Comparison of ENCODE assay signal across 18 cellular contexts in the genomic region with DNA sequence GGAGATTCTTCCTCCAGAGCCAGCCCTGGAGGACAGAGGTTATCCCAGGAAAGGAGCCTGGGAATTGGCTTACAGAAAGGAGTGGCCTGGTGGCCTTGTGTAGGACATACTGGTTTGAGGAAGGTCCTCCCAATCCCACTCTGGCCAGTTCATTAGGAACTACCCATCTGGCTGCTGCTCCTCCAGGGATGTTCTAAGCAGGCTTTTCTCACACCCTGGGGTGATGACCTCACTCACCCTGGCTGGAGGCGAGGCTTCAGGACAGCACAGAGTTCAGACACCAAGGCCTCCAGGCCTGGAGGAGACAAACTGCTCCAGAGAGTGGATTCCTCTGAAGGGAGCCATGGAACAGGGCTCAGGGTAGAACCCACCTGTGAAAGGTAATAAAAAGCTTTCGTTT. TPM values are rescaled to one million over a fixed set of nuclear protein-coding genes. Genes with fewer than 3 reads are reported as not detected.
DNase-seq lines count a peak whose midpoint lies in the region; ATAC-seq, FAIRE-seq and TF ChIP-seq lines count a peak whose summit lies in the region.
"Had no signal": no experiment of that assay in that cellular context is flagged by ENCODE, and none has a peak within 500 bp of the region (broad histone marks: within the 10 kb centered on the region; RNA-seq: fewer than 3 reads in every experiment).

No MANE protein-coding gene starts in this region.

- H3K27ac Mint-ChIP-seq in type B pancreatic cell: no peak overlapping the region
- H3K27ac Mint-ChIP-seq: HFFc6 had no signal

- TF ChIP-seq POLR2A in HepG2 (IDR thresholded peaks at IDR 0.05; ENCODE audit: insufficient read depth in 1 of 2, low read depth in 2 of 2, low read length in 2 of 2): no peak

- no peaks in the 10 kb centered on the region for H3K36me3 ChIP-seq in HepG2 (replicated peaks in 1 of 2; ENCODE audit: control insufficient read depth in 1 of 2, insufficient read depth in 2 of 2, low read length in 2 of 2)

- TF ChIP-seq EP300 in HepG2 (IDR thresholded peaks at IDR 0.05; ENCODE audit: low read depth in 2 of 2, low read length in 2 of 2) (no peak), HepG2 (CRISPR knock-in tag; IDR thresholded peaks at IDR 0.05; ENCODE audit: borderline replicate concordance) (no peak)

- no peaks in the 10 kb centered on the region for H3K9me3 Mint-ChIP-seq in type B pancreatic cell
- H3K9me3 Mint-ChIP-seq: HFFc6 had no signal

- no peak for TF ChIP-seq RAD21 in HepG2 (CRISPR knock-in tag; IDR thresholded peaks at IDR 0.05)

- H3K4me3 ChIP-seq in HepG2 (replicated peaks in 1 of 3; ENCODE audit: insufficient read depth in 1 of 3, low read depth in 2 of 3, low read length in 3 of 3): no peak overlapping the region
- H3K4me3 ChIP-seq: BLaER1 had no signal

- peak; percentile 41 for ATAC-seq in HepG2
- no peak for ATAC-seq in omental fat pad (ENCODE audit: low FRiP score)

- TF ChIP-seq CTCF in HepG2 (CRISPR knock-in tag; IDR thresholded peaks at IDR 0.05) (no peak), omental fat pad (IDR thresholded peaks at IDR 0.05) (no peak), type B pancreatic cell (conservative IDR thresholded peaks at IDR 0.05) (no peak)

- no peaks in the 10 kb centered on the region for H4K20me1 ChIP-seq in HepG2 (ENCODE audit: insufficient read depth, low read length)

- 63% methylated on average over 1 of the region's 2 CpGs for WGBS in HepG2 (ENCODE audit: low lambda C conversion rate)

- H3K4me2 ChIP-seq in HepG2 (ENCODE audit: low read depth, low read length): peak overlapping the region; percentile 26; the same call in 1 of the 2 replicates
- H3K4me2 ChIP-seq: BLaER1 had no signal

- DNase-seq in HepG2 (ENCODE audit: low spot score): no peak
- DNase-seq in omental fat pad (ENCODE audit: low spot score): no peak
- no peak for DNase-seq in type B pancreatic cell (ENCODE audit: extremely low spot score, unreplicated experiment)
- no peak for DNase-seq in DMS153 (lab: John Stamatoyannopoulos, UW)
- DNase-seq: AML-193, Calu3, DMS 273 treated with DMSO at 0.1 percent for 48 hours, DMS79, HCEC 1CT, HFFc6, Kasumi-1, KBM-7 had no signal

- BruUV-seq in HepG2 (replicated peaks; lab: Mats Ljungman, UMichigan): no TSS peak

- H3K4me1 ChIP-seq in HepG2 (ENCODE audit: insufficient read depth, low read length): peaks cover 47% of the 10 kb centered on the region

- no peak overlapping the region for H3K4me3 Mint-ChIP-seq in type B pancreatic cell
- H3K4me3 Mint-ChIP-seq: HFFc6 had no signal

- H3K27me3 Mint-ChIP-seq in type B pancreatic cell: no peaks in the 10 kb centered on the region

- no peak for FAIRE-seq in HepG2 (lab: Jason Lieb, UNC)
- FAIRE-seq: G401.6, GM12891 had no signal

- no peaks in the 10 kb centered on the region for H3K27me3 ChIP-seq in HepG2 (ENCODE audit: control insufficient read depth in 1 of 2, insufficient read depth in 2 of 2, low read length in 2 of 2)
- H3K27me3 ChIP-seq: BLaER1 had no signal

- no peaks in the 10 kb centered on the region for H3K79me2 ChIP-seq in HepG2 (ENCODE audit: insufficient read depth, low read length)

- 0 out of 2 replicates have a peak overlapping the region, but pooled peaks have one; percentile 13 for H3K9ac ChIP-seq in HepG2 (ENCODE audit: insufficient read depth, low read depth, low read length)
- H3K9ac ChIP-seq: BLaER1 had no signal

- POLR2A ChIA-PET in HepG2 (lab: Yijun Ruan, JAX): interaction anchor here (1.0 to 3.4 kb wide), 10 partner anchors 8 to 84 kb away, joined by 3 to 38 read pairs (median 8); a partner anchor contains a TSS

- peaks cover 3% of the 10 kb centered on the region for H3K36me3 Mint-ChIP-seq in type B pancreatic cell

- H3K4me1 Mint-ChIP-seq in type B pancreatic cell (ENCODE audit: unreplicated experiment): no peaks in the 10 kb centered on the region

- in situ Hi-C loops in HepG2 (cut with HindIII; ENCODE audit: extremely low pct_ligation_motif_present, low pct_unique_long_range_greater_than_20kb): no loop called here

- intact Hi-C loops in HepG2 (cut with micrococcal nuclease; ENCODE audit: unreplicated experiment): no loop called here

- CTCF ChIA-PET in HepG2 (lab: Yijun Ruan, JAX; ENCODE audit: low intra/inter-chr PET ratio, low total read pairs): no interaction called here

- H3K9me3 ChIP-seq in HepG2 (ENCODE audit: low read length): no peaks in the 10 kb centered on the region
- H3K9me3 ChIP-seq: BLaER1 had no signal

- H3K27ac ChIP-seq in angular gyrus (ENCODE audit: low read depth, low read length) (peak overlapping the region; percentile 72), HepG2 (ENCODE audit: extremely low read length, insufficient read depth, low read length) (peak overlapping the region; percentile 53)
- H3K27ac ChIP-seq: BLaER1, HL-60 had no signal

- H2AFZ ChIP-seq in HepG2 (ENCODE audit: low read length): no peak overlapping the region

RNA-seq across cellular contexts. Expression of a gene that starts 8.9 kb away (rescaled TPM):
- total RNA-seq in HepG2 (2016; rRNA removed; fragmentation: Illumina TruSeq; extraction: Trizol) (7.0 and 7.3 TPM in 2 replicates), omental fat pad (1 to 10 TPM in 2 of 4 donors, under 1 TPM in 1, not detected in 1; 0.84 to 1.1 (median 1.0) TPM), type B pancreatic cell (ENCODE audit: low replicate concordance) (0.26 and 0.39 TPM in 2 replicates)
- 3.1 and 3.3 TPM in 2 replicates for total RNA-seq in HepG2 (2016; cell fraction: cytosol; rRNA removed; fragmentation: Illumina TruSeq; extraction: Trizol; ENCODE audit: low read depth)
- 6.8 and 9.0 TPM in 2 replicates for total RNA-seq in HepG2 (2016; cell fraction: insoluble cytoplasmic fraction; rRNA removed; fragmentation: Illumina TruSeq; extraction: Trizol)
- 3.4 and 3.5 TPM in 2 replicates for total RNA-seq in HepG2 (2016; cell fraction: membrane; rRNA removed; fragmentation: Illumina TruSeq; extraction: Trizol)
- total RNA-seq in HepG2 (2016; cell fraction: nucleus; rRNA removed; fragmentation: Illumina TruSeq; extraction: Trizol): 3.4 and 3.9 TPM in 2 replicates
- polyA plus RNA-seq in HepG2 (2011; rRNA removed): 2.8 and 3.8 TPM in 2 replicates
- 4.4 and 5.1 TPM in 2 replicates for polyA plus RNA-seq in HepG2 (2011; cell fraction: cytosol; rRNA removed)
- 3.3 and 3.5 TPM in 2 replicates for polyA plus RNA-seq in HepG2 (2011; cell fraction: nucleus; rRNA removed)
- 1.8 and 3.1 TPM in 2 replicates for polyA plus RNA-seq in HepG2 (2012)
- polyA plus RNA-seq in HepG2 (2016; cell fraction: cytosol; fragmentation: Illumina TruSeq; extraction: Trizol; ENCODE audit: low read depth): 2.8 and 3.0 TPM in 2 replicates
- 7.2 and 7.5 TPM in 2 replicates for polyA plus RNA-seq in HepG2 (2016; cell fraction: insoluble cytoplasmic fraction; fragmentation: Illumina TruSeq; extraction: Trizol; ENCODE audit: low read depth)
- polyA plus RNA-seq in HepG2 (2016; cell fraction: membrane; fragmentation: Illumina TruSeq; extraction: Trizol; ENCODE audit: low read depth): 2.2 and 2.4 TPM in 2 replicates
- 6.3 and 6.4 TPM in 2 replicates for polyA plus RNA-seq in HepG2 (2016; cell fraction: nucleus; fragmentation: Illumina TruSeq; extraction: Trizol; ENCODE audit: insufficient read depth, low read depth)
- polyA minus RNA-seq in HepG2 (2011; rRNA and poly(A)+ RNA removed; ENCODE audit: low replicate concordance): 0.33 and 2.7 TPM in 2 replicates
- 0.79 and 1.4 TPM in 2 replicates for polyA minus RNA-seq in HepG2 (2011; cell fraction: cytosol; rRNA and poly(A)+ RNA removed)
- polyA minus RNA-seq in HepG2 (2011; cell fraction: nucleus; rRNA and poly(A)+ RNA removed): 0.52 and 0.62 TPM in 2 replicates
- total RNA-seq: H4 had no signal

RNA-seq across cellular contexts. Expression of a gene that starts 9.6 kb away (rescaled TPM):
- total RNA-seq in HepG2 (2016; rRNA removed; fragmentation: Illumina TruSeq; extraction: Trizol) (3.6 and 5.1 TPM in 2 replicates), omental fat pad (10 to 100 TPM in 3 of 4 donors, 1 to 10 TPM in 1; 5.0 to 22.1 (median 12.8) TPM), type B pancreatic cell (ENCODE audit: low replicate concordance) (34.4 and 35.9 TPM in 2 replicates)
- 0.61 and 1.2 TPM in 2 replicates for total RNA-seq in HepG2 (2016; cell fraction: cytosol; rRNA removed; fragmentation: Illumina TruSeq; extraction: Trizol; ENCODE audit: low read depth)
- 2.9 and 4.9 TPM in 2 replicates for total RNA-seq in HepG2 (2016; cell fraction: insoluble cytoplasmic fraction; rRNA removed; fragmentation: Illumina TruSeq; extraction: Trizol)
- 2.1 TPM in 2 replicates for total RNA-seq in HepG2 (2016; cell fraction: membrane; rRNA removed; fragmentation: Illumina TruSeq; extraction: Trizol)
- 5.5 and 5.6 TPM in 2 replicates for total RNA-seq in HepG2 (2016; cell fraction: nucleus; rRNA removed; fragmentation: Illumina TruSeq; extraction: Trizol)
- 6.7 and 8.5 TPM in 2 replicates for polyA plus RNA-seq in HepG2 (2011; rRNA removed)
- 5.0 and 6.5 TPM in 2 replicates for polyA plus RNA-seq in HepG2 (2011; cell fraction: cytosol; rRNA removed)
- polyA plus RNA-seq in HepG2 (2011; cell fraction: nucleus; rRNA removed): 46.4 and 54.7 TPM in 2 replicates
- 8.5 and 12.2 TPM in 2 replicates for polyA plus RNA-seq in HepG2 (2012)
- polyA plus RNA-seq in HepG2 (2016; cell fraction: cytosol; fragmentation: Illumina TruSeq; extraction: Trizol; ENCODE audit: low read depth): 0.38 and 0.54 TPM in 2 replicates
- polyA plus RNA-seq in HepG2 (2016; cell fraction: insoluble cytoplasmic fraction; fragmentation: Illumina TruSeq; extraction: Trizol; ENCODE audit: low read depth): 2.3 and 3.1 TPM in 2 replicates
- 1.00 and 1.0 TPM in 2 replicates for polyA plus RNA-seq in HepG2 (2016; cell fraction: membrane; fragmentation: Illumina TruSeq; extraction: Trizol; ENCODE audit: low read depth)
- polyA plus RNA-seq in HepG2 (2016; cell fraction: nucleus; fragmentation: Illumina TruSeq; extraction: Trizol; ENCODE audit: insufficient read depth, low read depth): 8.5 and 8.9 TPM in 2 replicates
- polyA minus RNA-seq in HepG2 (2011; rRNA and poly(A)+ RNA removed; ENCODE audit: low replicate concordance): 13.3 and 14.3 TPM in 2 replicates
- 4.7 and 7.1 TPM in 2 replicates for polyA minus RNA-seq in HepG2 (2011; cell fraction: cytosol; rRNA and poly(A)+ RNA removed)
- 7.8 and 8.2 TPM in 2 replicates for polyA minus RNA-seq in HepG2 (2011; cell fraction: nucleus; rRNA and poly(A)+ RNA removed)

RNA-seq across cellular contexts. Expression of a gene that starts 14.9 kb away (rescaled TPM):
- 55.6 and 60.4 TPM in 2 replicates for total RNA-seq in HepG2 (2016; rRNA removed; fragmentation: Illumina TruSeq; extraction: Trizol)
- total RNA-seq in HepG2 (2016; cell fraction: cytosol; rRNA removed; fragmentation: Illumina TruSeq; extraction: Trizol; ENCODE audit: low read depth): 8.7 and 10.0 TPM in 2 replicates
- 50.4 and 57.8 TPM in 2 replicates for total RNA-seq in HepG2 (2016; cell fraction: insoluble cytoplasmic fraction; rRNA removed; fragmentation: Illumina TruSeq; extraction: Trizol)
- total RNA-seq in HepG2 (2016; cell fraction: membrane; rRNA removed; fragmentation: Illumina TruSeq; extraction: Trizol): 26.0 and 26.2 TPM in 2 replicates
- total RNA-seq in HepG2 (2016; cell fraction: nucleus; rRNA removed; fragmentation: Illumina TruSeq; extraction: Trizol): 32.7 and 35.1 TPM in 2 replicates
- 39.4 and 53.7 TPM in 2 replicates for polyA plus RNA-seq in HepG2 (2011; rRNA removed)
- 41.3 and 44.3 TPM in 2 replicates for polyA plus RNA-seq in HepG2 (2011; cell fraction: cytosol; rRNA removed)
- polyA plus RNA-seq in HepG2 (2011; cell fraction: nucleus; rRNA removed): 50.5 and 51.8 TPM in 2 replicates
- polyA plus RNA-seq in HepG2 (2012): 34.9 and 36.8 TPM in 2 replicates
- polyA plus RNA-seq in HepG2 (2016; cell fraction: cytosol; fragmentation: Illumina TruSeq; extraction: Trizol; ENCODE audit: low read depth): 7.3 and 8.1 TPM in 2 replicates
- polyA plus RNA-seq in HepG2 (2016; cell fraction: insoluble cytoplasmic fraction; fragmentation: Illumina TruSeq; extraction: Trizol; ENCODE audit: low read depth): 57.4 and 66.7 TPM in 2 replicates
- polyA plus RNA-seq in HepG2 (2016; cell fraction: membrane; fragmentation: Illumina TruSeq; extraction: Trizol; ENCODE audit: low read depth): 15.9 and 19.4 TPM in 2 replicates
- polyA plus RNA-seq in HepG2 (2016; cell fraction: nucleus; fragmentation: Illumina TruSeq; extraction: Trizol; ENCODE audit: insufficient read depth, low read depth): 64.1 and 68.3 TPM in 2 replicates
- polyA minus RNA-seq in HepG2 (2011; rRNA and poly(A)+ RNA removed; ENCODE audit: low replicate concordance): 93.1 and 95.5 TPM in 2 replicates
- polyA minus RNA-seq in HepG2 (2011; cell fraction: cytosol; rRNA and poly(A)+ RNA removed): 33.1 and 38.4 TPM in 2 replicates
- polyA minus RNA-seq in HepG2 (2011; cell fraction: nucleus; rRNA and poly(A)+ RNA removed): 16.5 and 18.2 TPM in 2 replicates
- total RNA-seq in omental fat pad: 10 to 100 TPM; 18.0 to 41.5 (median 37.4) TPM
- total RNA-seq in type B pancreatic cell (ENCODE audit: low replicate concordance): 35.1 and 55.1 TPM in 2 replicates

RNA-seq across cellular contexts. Expression of a gene that starts 40.2 kb away (rescaled TPM):
- total RNA-seq in HepG2 (2016; rRNA removed; fragmentation: Illumina TruSeq; extraction: Trizol) (31.4 and 60.2 TPM in 2 replicates), omental fat pad (10 to 100 TPM; 28.4 to 43.7 (median 32.6) TPM), type B pancreatic cell (ENCODE audit: low replicate concordance) (37.9 and 57.6 TPM in 2 replicates)
- 25.4 and 31.7 TPM in 2 replicates for total RNA-seq in HepG2 (2016; cell fraction: cytosol; rRNA removed; fragmentation: Illumina TruSeq; extraction: Trizol; ENCODE audit: low read depth)
- 32.0 and 60.7 TPM in 2 replicates for total RNA-seq in HepG2 (2016; cell fraction: insoluble cytoplasmic fraction; rRNA removed; fragmentation: Illumina TruSeq; extraction: Trizol)
- total RNA-seq in HepG2 (2016; cell fraction: membrane; rRNA removed; fragmentation: Illumina TruSeq; extraction: Trizol): 38.9 and 45.0 TPM in 2 replicates
- total RNA-seq in HepG2 (2016; cell fraction: nucleus; rRNA removed; fragmentation: Illumina TruSeq; extraction: Trizol): 42.6 and 49.4 TPM in 2 replicates
- polyA plus RNA-seq in HepG2 (2011; rRNA removed): 38.3 and 42.3 TPM in 2 replicates
- 43.4 and 51.8 TPM in 2 replicates for polyA plus RNA-seq in HepG2 (2011; cell fraction: cytosol; rRNA removed)
- 30.8 and 35.3 TPM in 2 replicates for polyA plus RNA-seq in HepG2 (2011; cell fraction: nucleus; rRNA removed)
- polyA plus RNA-seq in HepG2 (2012): 51.7 and 54.0 TPM in 2 replicates
- polyA plus RNA-seq in HepG2 (2016; cell fraction: cytosol; fragmentation: Illumina TruSeq; extraction: Trizol; ENCODE audit: low read depth): 38.7 and 48.0 TPM in 2 replicates
- polyA plus RNA-seq in HepG2 (2016; cell fraction: insoluble cytoplasmic fraction; fragmentation: Illumina TruSeq; extraction: Trizol; ENCODE audit: low read depth): 35.6 and 38.7 TPM in 2 replicates
- polyA plus RNA-seq in HepG2 (2016; cell fraction: membrane; fragmentation: Illumina TruSeq; extraction: Trizol; ENCODE audit: low read depth): 44.3 and 50.0 TPM in 2 replicates
- polyA plus RNA-seq in HepG2 (2016; cell fraction: nucleus; fragmentation: Illumina TruSeq; extraction: Trizol; ENCODE audit: insufficient read depth, low read depth): 94.9 and 101 TPM in 2 replicates
- 28.5 and 45.2 TPM in 2 replicates for polyA minus RNA-seq in HepG2 (2011; rRNA and poly(A)+ RNA removed; ENCODE audit: low replicate concordance)
- 16.2 and 20.4 TPM in 2 replicates for polyA minus RNA-seq in HepG2 (2011; cell fraction: cytosol; rRNA and poly(A)+ RNA removed)
- polyA minus RNA-seq in HepG2 (2011; cell fraction: nucleus; rRNA and poly(A)+ RNA removed): 9.7 and 11.9 TPM in 2 replicates

RNA-seq across cellular contexts. Expression of a gene that starts 44.3 kb away (rescaled TPM):
- total RNA-seq in HepG2 (2016; rRNA removed; fragmentation: Illumina TruSeq; extraction: Trizol) (86.2 and 110 TPM in 2 replicates), omental fat pad (10 to 100 TPM; 39.6 to 67.8 (median 45.5) TPM), type B pancreatic cell (ENCODE audit: low replicate concordance) (54.1 and 67.5 TPM in 2 replicates)
- total RNA-seq in HepG2 (2016; cell fraction: cytosol; rRNA removed; fragmentation: Illumina TruSeq; extraction: Trizol; ENCODE audit: low read depth): 73.4 and 74.1 TPM in 2 replicates
- 91.8 and 113 TPM in 2 replicates for total RNA-seq in HepG2 (2016; cell fraction: insoluble cytoplasmic fraction; rRNA removed; fragmentation: Illumina TruSeq; extraction: Trizol)
- 73.5 and 81.5 TPM in 2 replicates for total RNA-seq in HepG2 (2016; cell fraction: membrane; rRNA removed; fragmentation: Illumina TruSeq; extraction: Trizol)
- total RNA-seq in HepG2 (2016; cell fraction: nucleus; rRNA removed; fragmentation: Illumina TruSeq; extraction: Trizol): 28.1 and 30.3 TPM in 2 replicates
- 75.6 and 76.6 TPM in 2 replicates for polyA plus RNA-seq in HepG2 (2011; rRNA removed)
- 82.4 and 83.4 TPM in 2 replicates for polyA plus RNA-seq in HepG2 (2011; cell fraction: cytosol; rRNA removed)
- polyA plus RNA-seq in HepG2 (2011; cell fraction: nucleus; rRNA removed): 22.5 and 25.9 TPM in 2 replicates
- polyA plus RNA-seq in HepG2 (2012): 72.3 and 76.5 TPM in 2 replicates
- polyA plus RNA-seq in HepG2 (2016; cell fraction: cytosol; fragmentation: Illumina TruSeq; extraction: Trizol; ENCODE audit: low read depth): 90.9 and 98.9 TPM in 2 replicates
- 153 and 161 TPM in 2 replicates for polyA plus RNA-seq in HepG2 (2016; cell fraction: insoluble cytoplasmic fraction; fragmentation: Illumina TruSeq; extraction: Trizol; ENCODE audit: low read depth)
- 89.0 and 95.5 TPM in 2 replicates for polyA plus RNA-seq in HepG2 (2016; cell fraction: membrane; fragmentation: Illumina TruSeq; extraction: Trizol; ENCODE audit: low read depth)
- polyA plus RNA-seq in HepG2 (2016; cell fraction: nucleus; fragmentation: Illumina TruSeq; extraction: Trizol; ENCODE audit: insufficient read depth, low read depth): 64.2 and 67.4 TPM in 2 replicates
- 46.4 and 87.1 TPM in 2 replicates for polyA minus RNA-seq in HepG2 (2011; rRNA and poly(A)+ RNA removed; ENCODE audit: low replicate concordance)
- polyA minus RNA-seq in HepG2 (2011; cell fraction: cytosol; rRNA and poly(A)+ RNA removed): 19.0 and 23.8 TPM in 2 replicates
- polyA minus RNA-seq in HepG2 (2011; cell fraction: nucleus; rRNA and poly(A)+ RNA removed): 15.2 and 18.8 TPM in 2 replicates
